24 cellular contexts compared by ENCODE assay signal in genomic region chr1:185224132-185224531, GRCh38.
DNase-seq lines count a peak whose midpoint lies in the region; ATAC-seq, FAIRE-seq and TF ChIP-seq lines count a peak whose summit lies in the region.
"Had no signal": no experiment of that assay in that cellular context is flagged by ENCODE, and none has a peak within 500 bp of the region (broad histone marks: within the 10 kb centered on the region; RNA-seq: fewer than 3 reads in every experiment).

No MANE protein-coding gene starts in this region.

- peaks cover 0 to 1% of the 10 kb centered on the region in 2 experiments for H4K20me1 ChIP-seq in H1 (replicated peaks in 1 of 2; ENCODE audit: control insufficient read depth in 1 of 2, insufficient read depth in 2 of 2, low read length in 2 of 2)
- H4K20me1 ChIP-seq: BLaER1 treated with 17β-estradiol and CSF1 and Interleukin-3, amounts not matched to agents 10 nM and 100 nM had no signal

- no peak overlapping the region for H3K23ac ChIP-seq in H1 (ENCODE audit: insufficient read length)

- H2BK20ac ChIP-seq in H1 (ENCODE audit: low read length): no peak overlapping the region

- no peak overlapping the region for H3K56ac ChIP-seq in H1 (replicated peaks; ENCODE audit: insufficient read length, low read depth, low read length)

- TF ChIP-seq CTCF in H1 (IDR thresholded peaks at IDR 0.05; ENCODE audit: control extremely low read depth in 1 of 3, insufficient read depth in 1 of 3, low read depth in 1 of 3, low read length in 3 of 3): no peak
- TF ChIP-seq CTCF in RWPE1 (conservative IDR thresholded peaks at IDR 0.05; ENCODE audit: low read depth): no peak

- H3K4me2 ChIP-seq in H1 (ENCODE audit: insufficient read depth in 1 of 2, low read depth in 2 of 2, low read length in 2 of 2): no peak overlapping the region
- H3K4me2 ChIP-seq: BLaER1 treated with 17β-estradiol and CSF1 and Interleukin-3, amounts not matched to agents 10 nM and 100 nM had no signal

- no peaks in the 10 kb centered on the region for H3K4me1 Mint-ChIP-seq in activated T-cell treated with anti-CD3 and anti-CD28 coated beads, Interleukin-2, amount 50 U/mL, for 72 hours (ENCODE audit: low read depth)
- H3K4me1 Mint-ChIP-seq in activated T-cell treated with anti-CD3 and anti-CD28 coated beads, Interleukin-2, amount 50 U/mL, for 4 hours (ENCODE audit: low read depth): no peaks in the 10 kb centered on the region
- H3K4me1 Mint-ChIP-seq in CD4-positive, alpha-beta memory T cell: no peaks in the 10 kb centered on the region
- H3K4me1 Mint-ChIP-seq: CD14-positive monocyte had no signal

- H3K27me3 ChIP-seq in H1 (replicated peaks in 1 of 4; ENCODE audit: control insufficient read depth in 3 of 4, extremely low read depth in 1 of 4, insufficient read depth in 3 of 4, low read length in 3 of 4): no peaks in the 10 kb centered on the region
- H3K27me3 ChIP-seq in CD4-positive, alpha-beta memory T cell (ENCODE audit: insufficient read depth, low read length): no peaks in the 10 kb centered on the region
- H3K27me3 ChIP-seq: BE2C; BLaER1 treated with 17β-estradiol and CSF1 and Interleukin-3, amounts not matched to agents 10 nM and 100 nM had no signal

- POLR2A ChIA-PET in H1 (lab: Charles Lee; ENCODE audit: partially characterized antibody) (no interaction called here), RWPE1 (lab: Yijun Ruan, JAX; ENCODE audit: low non-redundant PET) (no interaction called here)
- POLR2A ChIA-PET in CD4-positive, alpha-beta memory T cell (lab: Charles Lee; ENCODE audit: partially characterized antibody): no interaction called here

- H3K79me1 ChIP-seq in H1 (ENCODE audit: low read depth, low read length): no peaks in the 10 kb centered on the region

- CTCF ChIA-PET in H1 (lab: Charles Lee; ENCODE audit: partially characterized antibody) (no interaction called here), RWPE1 (lab: Yijun Ruan, JAX) (no interaction called here)
- CTCF ChIA-PET in CD4-positive, alpha-beta memory T cell (lab: Charles Lee; ENCODE audit: partially characterized antibody): interaction anchor here (1.3 kb wide), 1 partner anchor 445 kb away, joined by 3 read pairs; no protein-coding TSS in a partner anchor

- H3K23me2 ChIP-seq in H1 (ENCODE audit: low read depth, low read length): no peaks in the 10 kb centered on the region

- no peak overlapping the region for H2BK5ac ChIP-seq in H1 (ENCODE audit: low read depth, low read length)

- WGBS in H1 (ENCODE audit: extremely low coverage in 1 of 2, insufficient coverage in 1 of 2, insufficient read length in 1 of 2, insufficient replicate concordance in 2 of 2, low coverage in 1 of 2, low lambda C conversion rate in 2 of 2, missing lambda C conversion rate in 1 of 2), 2 experiments: 92% methylated on average over 1 of the region's 1 CpG; no CpG with 5 or more reads in 1 of the 2 experiments

- peaks cover 1 to 4% of the 10 kb centered on the region in 2 donors for H3K9me3 Mint-ChIP-seq in activated T-cell treated with anti-CD3 and anti-CD28 coated beads, Interleukin-2, amount 50 U/mL, for 72 hours
- H3K9me3 Mint-ChIP-seq in activated T-cell treated with anti-CD3 and anti-CD28 coated beads, Interleukin-2, amount 50 U/mL, for 4 hours: peaks cover 4% of the 10 kb centered on the region
- peaks cover 0 to 6% (median 2%) of the 10 kb centered on the region in 8 donors for H3K9me3 Mint-ChIP-seq in CD4-positive, alpha-beta memory T cell
- H3K9me3 Mint-ChIP-seq: CD4-positive, alpha-beta T cell had no signal

- H4K8ac ChIP-seq in H1 (ENCODE audit: extremely low read depth, insufficient read depth, low read length): no peak overlapping the region

- no peak overlapping the region for H2BK15ac ChIP-seq in H1 (ENCODE audit: low read length)

- TF ChIP-seq POLR2A in H1 (IDR thresholded peaks at IDR 0.05; ENCODE audit: control extremely low read depth in 1 of 2, low read depth in 2 of 2, low read length in 2 of 2): no peak

- no peaks in the 10 kb centered on the region for H3K4me1 ChIP-seq in H1 (replicated peaks in 1 of 4; ENCODE audit: control insufficient read depth in 3 of 4, insufficient read depth in 4 of 4, low read length in 3 of 4)
- H3K4me1 ChIP-seq in CD4-positive, alpha-beta memory T cell (ENCODE audit: insufficient read depth, low read length): no peaks in the 10 kb centered on the region
- H3K4me1 ChIP-seq: BE2C; BLaER1 treated with 17β-estradiol and CSF1 and Interleukin-3, amounts not matched to agents 10 nM and 100 nM had no signal

- no peak overlapping the region for H3K9ac ChIP-seq in H1 (replicated peaks in 1 of 4; ENCODE audit: extremely low read depth in 1 of 4, low read depth in 3 of 4, low read length in 3 of 4)
- H3K9ac ChIP-seq: BLaER1 treated with 17β-estradiol and CSF1 and Interleukin-3, amounts not matched to agents 10 nM and 100 nM; GM23248 had no signal

- peak; percentile 3 for FAIRE-seq in TTC549 (lab: Jason Lieb, UNC)
- no peak for FAIRE-seq in H1 (lab: Jason Lieb, UNC)
- FAIRE-seq: A204.1, GM12891, GM18507 had no signal

- H4K91ac ChIP-seq in H1 (replicated peaks; ENCODE audit: insufficient read length, low read length): no peak overlapping the region

- no peak overlapping the region for H4K5ac ChIP-seq in H1 (ENCODE audit: insufficient read length, low read depth, low read length)

- no peak overlapping the region for H2BK12ac ChIP-seq in H1 (ENCODE audit: low read depth, low read length)

- no peak overlapping the region for H2BK120ac ChIP-seq in H1 (replicated peaks; ENCODE audit: low read depth, low read length)

- H3K27ac ChIP-seq in H1 (ENCODE audit: low read depth, low read length) (no peak overlapping the region), RWPE1 (no peak overlapping the region)
- H3K27ac ChIP-seq in CD4-positive, alpha-beta memory T cell (ENCODE audit: low read depth, low read length): no peak overlapping the region
- H3K27ac ChIP-seq: 22Rv1; BLaER1 treated with 17β-estradiol and CSF1 and Interleukin-3, amounts not matched to agents 10 nM and 100 nM; GM23248 had no signal

- H3K27ac Mint-ChIP-seq in activated T-cell treated with anti-CD3 and anti-CD28 coated beads, Interleukin-2, amount 50 U/mL, for 72 hours: peak overlapping the region; percentile 31
- no peak overlapping the region for H3K27ac Mint-ChIP-seq in CD4-positive, alpha-beta memory T cell
- H3K27ac Mint-ChIP-seq: CD14-positive monocyte; CD4-positive, alpha-beta T cell; H9 had no signal

- DNase-seq in activated T-cell treated with anti-CD3 and anti-CD28 coated beads, Interleukin-2, amount 50 U/mL, for 72 hours: no peak
- DNase-seq in activated T-cell treated with anti-CD3 and anti-CD28 coated beads, Interleukin-2, amount 50 U/mL, for 4 hours: no peak
- DNase-seq in H1 (ENCODE audit: low read depth in 1 of 2, low spot score in 2 of 2) (no peak), RWPE1 (ENCODE audit: low spot score) (no peak)
- no peak for DNase-seq in CD4-positive, alpha-beta memory T cell
- DNase-seq: ACHN; AML-193; BE2C; Calu3; CD4-positive, alpha-beta T cell; COR-L47; DMS53; DMS79 treated with DMSO at 0.1 percent for 48 hours; GF-D8; GM23248; H9 had no signal

- intact Hi-C loops in CD4-positive, alpha-beta memory T cell (cut with micrococcal nuclease): no loop called here

- ATAC-seq in activated T-cell treated with anti-CD3 and anti-CD28 coated beads, Interleukin-2, amount 50 U/mL, for 72 hours (replicated peaks in 1 of 2): no peak
- ATAC-seq in activated T-cell treated with anti-CD3 and anti-CD28 coated beads, Interleukin-2, amount 50 U/mL, for 4 hours: no peak
- ATAC-seq in GM19035 (IDR thresholded peaks at IDR 0.05; ENCODE audit: unreplicated experiment): no peak

- no peak overlapping the region for H3K4ac ChIP-seq in H1 (replicated peaks; ENCODE audit: insufficient read length, low read depth, low read length)

- H3K4me3 ChIP-seq in H1 (ENCODE audit: extremely low read depth in 1 of 4, insufficient read depth in 2 of 4, low read depth in 3 of 4, low read length in 4 of 4): no peak overlapping the region
- no peak overlapping the region for H3K4me3 ChIP-seq in CD4-positive, alpha-beta memory T cell (ENCODE audit: low read length in 2 of 2)
- H3K4me3 ChIP-seq: BLaER1 treated with 17β-estradiol and CSF1 and Interleukin-3, amounts not matched to agents 10 nM and 100 nM; GM23248 had no signal

- H3K14ac ChIP-seq in H1 (ENCODE audit: insufficient read length): no peak overlapping the region

- 0 out of 4 replicates have a peak, but pooled peaks cover 0 to 4% of the 10 kb centered on the region in 2 experiments for H3K9me3 ChIP-seq in H1 (ENCODE audit: insufficient read depth in 2 of 2, low read depth in 1 of 2, low read length in 1 of 2)
- H3K9me3 ChIP-seq in CD4-positive, alpha-beta memory T cell (ENCODE audit: control insufficient read depth in 1 of 2, low read length in 2 of 2): no peaks in the 10 kb centered on the region
- H3K9me3 ChIP-seq: BE2C had no signal

- no peak for TF ChIP-seq EP300 in H1 (IDR thresholded peaks at IDR 0.05; ENCODE audit: borderline replicate concordance in 1 of 2, low read depth in 2 of 2, low read length in 2 of 2)

- TF ChIP-seq RAD21 in H1 (IDR thresholded peaks at IDR 0.05 in 1 of 2, conservative IDR thresholded peaks at IDR 0.05 in 1 of 2; ENCODE audit: low read depth in 2 of 2, low read length in 2 of 2): no peak

- H3K36me3 Mint-ChIP-seq in activated T-cell treated with anti-CD3 and anti-CD28 coated beads, Interleukin-2, amount 50 U/mL, for 72 hours (ENCODE audit: insufficient read depth in 2 of 2): peaks cover 3 to 7% of the 10 kb centered on the region in 2 donors
- H3K36me3 Mint-ChIP-seq in activated T-cell treated with anti-CD3 and anti-CD28 coated beads, Interleukin-2, amount 50 U/mL, for 4 hours (ENCODE audit: insufficient read depth): peaks cover 36% of the 10 kb centered on the region
- H3K36me3 Mint-ChIP-seq in CD4-positive, alpha-beta memory T cell: peaks cover 31 to 56% of the 10 kb centered on the region in 2 donors

- no peaks in the 10 kb centered on the region for H3K79me2 ChIP-seq in H1 (ENCODE audit: control insufficient read depth in 1 of 2, insufficient read depth in 2 of 2, low read length in 2 of 2)

- H2AFZ ChIP-seq in H1 (ENCODE audit: low read length): no peak overlapping the region
- H2AFZ ChIP-seq: GM23248 had no signal

- H3K27me3 Mint-ChIP-seq in activated T-cell treated with anti-CD3 and anti-CD28 coated beads, Interleukin-2, amount 50 U/mL, for 72 hours (ENCODE audit: low read depth): no peaks in the 10 kb centered on the region
- no peaks in the 10 kb centered on the region for H3K27me3 Mint-ChIP-seq in activated T-cell treated with anti-CD3 and anti-CD28 coated beads, Interleukin-2, amount 50 U/mL, for 4 hours (ENCODE audit: low read depth)
- H3K27me3 Mint-ChIP-seq in CD4-positive, alpha-beta memory T cell: no peaks in the 10 kb centered on the region
- H3K27me3 Mint-ChIP-seq: CD4-positive, alpha-beta T cell had no signal

- H3K18ac ChIP-seq in H1 (ENCODE audit: extremely low read depth, low read length): no peak overlapping the region

- H2AK5ac ChIP-seq in H1 (ENCODE audit: low read depth, low read length): no peak overlapping the region

- no peaks in the 10 kb centered on the region; a peak in 1 of 8 replicates for H3K36me3 ChIP-seq in H1 (ENCODE audit: control insufficient read depth in 2 of 4, insufficient read depth in 4 of 4, low read length in 3 of 4)
- no peaks in the 10 kb centered on the region for H3K36me3 ChIP-seq in CD4-positive, alpha-beta memory T cell (ENCODE audit: insufficient read depth, low read length)
- H3K36me3 ChIP-seq: BE2C had no signal

- no peak overlapping the region for H3K4me3 Mint-ChIP-seq in activated T-cell treated with anti-CD3 and anti-CD28 coated beads, Interleukin-2, amount 50 U/mL, for 72 hours
- H3K4me3 Mint-ChIP-seq in activated T-cell treated with anti-CD3 and anti-CD28 coated beads, Interleukin-2, amount 50 U/mL, for 4 hours: no peak overlapping the region
- no peak overlapping the region for H3K4me3 Mint-ChIP-seq in CD4-positive, alpha-beta memory T cell
- H3K4me3 Mint-ChIP-seq: CD14-positive monocyte; CD4-positive, alpha-beta T cell; H9 had no signal
